2 cellular contexts compared by ENCODE assay signal in the genomic region with DNA sequence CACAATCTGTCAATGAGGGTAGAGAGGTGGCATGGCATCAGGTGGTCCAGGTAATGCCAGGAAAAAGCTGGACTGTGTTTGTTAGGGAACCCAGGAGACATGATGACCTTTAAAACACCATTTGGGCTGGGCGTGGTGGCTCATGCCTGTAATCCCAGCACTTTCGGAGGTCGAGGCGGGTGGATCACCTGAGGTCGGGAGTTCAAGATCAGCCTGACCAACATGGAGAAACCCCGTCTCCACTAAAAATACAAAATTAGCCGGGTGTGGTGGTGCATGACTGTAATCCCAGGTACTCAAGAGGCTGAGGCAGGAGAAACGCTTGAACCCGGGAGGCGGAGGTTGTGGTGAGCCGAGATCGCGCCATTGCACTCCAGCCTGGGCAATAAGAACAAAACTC. TPM values are rescaled to one million over a fixed set of nuclear protein-coding genes. Genes with fewer than 3 reads are reported as not detected.
"Had no signal": no experiment of that assay in that cellular context is flagged by ENCODE, and none has a peak within 500 bp of the region (broad histone marks: within the 10 kb centered on the region; RNA-seq: fewer than 3 reads in every experiment).

No MANE protein-coding gene starts in this region.

RNA-seq across cellular contexts. Expression of gene ATP2A1, which starts 57.7 kb away (rescaled TPM):
- total RNA-seq: ascending aorta, vagina had no signal
